In genomic region chr1:36153476-36153875, GRCh38 we compare ENCODE assay signal across 16 cellular contexts. TPM values are rescaled to one million over a fixed set of nuclear protein-coding genes. Genes with fewer than 3 reads are reported as not detected.
DNase-seq lines count a peak whose midpoint lies in the region; ATAC-seq and TF ChIP-seq lines count a peak whose summit lies in the region.
"Had no signal": no experiment of that assay in that cellular context is flagged by ENCODE, and none has a peak within 500 bp of the region (broad histone marks: within the 10 kb centered on the region; RNA-seq: fewer than 3 reads in every experiment).

No MANE protein-coding gene starts in this region.

- peaks cover 56 to 74% (median 67%) of the 10 kb centered on the region in 3 donors for H3K4me1 ChIP-seq in skeletal muscle tissue (ENCODE audit: control insufficient read depth in 3 of 3, insufficient read depth in 3 of 3, low read length in 3 of 3)

- H3K4me3 Mint-ChIP-seq in activated CD4-positive, alpha-beta T cell treated with anti-CD3 and anti-CD28 coated beads, Interleukin-2, amount 10 ng/mL, durations not matched to agents 7 days and 5 days = no peak overlapping the region
- H3K4me3 Mint-ChIP-seq in IgD-negative memory B cell = peak overlapping the region in 3 of 4 donors; percentile 15 to 97 (median 55)

- H3K27me3 ChIP-seq in dorsolateral prefrontal cortex (no peaks in the 10 kb centered on the region), skeletal muscle tissue (ENCODE audit: control insufficient read depth in 3 of 3, insufficient read depth in 3 of 3, low read length in 3 of 3) (no peaks in the 10 kb centered on the region)

- peak overlapping the region in 2 of 3 donors; percentile 40 to 54 for H3K9ac ChIP-seq in skeletal muscle tissue (ENCODE audit: low read depth in 1 of 3, low read length in 3 of 3)

- H3K36me3 ChIP-seq in skeletal muscle tissue (ENCODE audit: control insufficient read depth in 3 of 3, insufficient read depth in 3 of 3, low read length in 3 of 3) = peaks cover 0 to 2% (median 0%) of the 10 kb centered on the region in 3 donors

- peak overlapping the region; percentile 75 for H3K27ac Mint-ChIP-seq in activated CD4-positive, alpha-beta T cell treated with anti-CD3 and anti-CD28 coated beads, Interleukin-2, amount 10 ng/mL, durations not matched to agents 7 days and 5 days
- peak overlapping the region; percentile 73 to 94 (median 76) for H3K27ac Mint-ChIP-seq in IgD-negative memory B cell

- intact Hi-C loops in dorsolateral prefrontal cortex (cut with DNase I) = loop anchor here in 1 of 2 donors (10.0 kb wide), 1 partner anchor 231 kb away; the partner anchor contains the start of gene STK40

- POLR2A ChIA-PET in activated CD4-positive, alpha-beta T cell treated with anti-CD3 and anti-CD28 coated beads, Interleukin-2, amount 10 ng/mL, durations not matched to agents 7 days and 5 days (lab: Charles Lee) = no interaction called here

- no peaks in the 10 kb centered on the region for H3K9me3 ChIP-seq in skeletal muscle tissue (ENCODE audit: control insufficient read depth in 3 of 3, low read length in 3 of 3)
- H3K9me3 ChIP-seq: A549 had no signal

- CTCF ChIA-PET in activated CD4-positive, alpha-beta T cell treated with anti-CD3 and anti-CD28 coated beads, Interleukin-2, amount 10 ng/mL, durations not matched to agents 7 days and 5 days (lab: Charles Lee) = interaction anchor here (1.3 to 1.5 kb wide), 2 partner anchors 8 to 34 kb away, joined by 3 to 5 read pairs; no protein-coding TSS in a partner anchor

- DNase-seq in activated CD4-positive, alpha-beta T cell treated with anti-CD3 and anti-CD28 coated beads, Interleukin-2, amount 10 ng/mL, durations not matched to agents 7 days and 5 days = no peak
- DNase-seq in activated CD4-positive, alpha-beta T cell treated with anti-CD3 and anti-CD28 coated beads for 1 hour = no peak
- no peak for DNase-seq in dorsolateral prefrontal cortex
- DNase-seq in HPDE6-E6E7 (ENCODE audit: extremely low spot score) = no peak
- DNase-seq: HCEC 1CT; Kasumi-1; NCI-H1436 treated with DMSO at 0.1 percent for 48 hours; NCI-H510A; OCI-M1; stimulated activated naive CD4-positive, alpha-beta T cell treated with Interleukin-2 at 50 U/mL for 16 hours had no signal

- peaks cover 22% of the 10 kb centered on the region for H3K36me3 Mint-ChIP-seq in activated CD4-positive, alpha-beta T cell treated with anti-CD3 and anti-CD28 coated beads, Interleukin-2, amount 10 ng/mL, durations not matched to agents 7 days and 5 days (ENCODE audit: low read depth)
- peaks cover 1% of the 10 kb centered on the region for H3K36me3 Mint-ChIP-seq in IgD-negative memory B cell

- TF ChIP-seq CTCF in dorsolateral prefrontal cortex (IDR thresholded peaks at IDR 0.05 in 54 of 56, conservative IDR thresholded peaks at IDR 0.05 in 2 of 56; ENCODE audit: low read depth in 1 of 56, partially characterized antibody in 56 of 56) = no peak

- peak overlapping the region in 31 of 59 donors; percentile 4 to 100 (median 95) for H3K27ac ChIP-seq in dorsolateral prefrontal cortex
- H3K27ac ChIP-seq in skeletal muscle tissue (ENCODE audit: low read depth, low read length) = peak overlapping the region; percentile 12

- H3K9me3 Mint-ChIP-seq in activated CD4-positive, alpha-beta T cell treated with anti-CD3 and anti-CD28 coated beads, Interleukin-2, amount 10 ng/mL, durations not matched to agents 7 days and 5 days = no peaks in the 10 kb centered on the region
- H3K9me3 Mint-ChIP-seq in IgD-negative memory B cell = no peaks in the 10 kb centered on the region

- ATAC-seq in HG03045 (IDR thresholded peaks at IDR 0.05; ENCODE audit: unreplicated experiment) (no peak), GM19452 (IDR thresholded peaks at IDR 0.05; ENCODE audit: unreplicated experiment) (no peak)
- ATAC-seq: A549; activated CD4-positive, CD25-positive, alpha-beta regulatory T cell treated with anti-CD3 and anti-CD28 coated beads, Interleukin-2, amount 50 U/mL, for 24 hours had no signal

- peaks cover 70% of the 10 kb centered on the region for H3K4me1 Mint-ChIP-seq in activated CD4-positive, alpha-beta T cell treated with anti-CD3 and anti-CD28 coated beads, Interleukin-2, amount 10 ng/mL, durations not matched to agents 7 days and 5 days
- H3K4me1 Mint-ChIP-seq in IgD-negative memory B cell = peaks cover 42 to 49% (median 45%) of the 10 kb centered on the region in 3 donors

- H3K4me3 ChIP-seq in dorsolateral prefrontal cortex = no peak overlapping the region
- H3K4me3 ChIP-seq in skeletal muscle tissue (ENCODE audit: low read length in 3 of 3) = no peak overlapping the region
- H3K4me3 ChIP-seq: A549 had no signal

- H3K27me3 Mint-ChIP-seq in activated CD4-positive, alpha-beta T cell treated with anti-CD3 and anti-CD28 coated beads, Interleukin-2, amount 10 ng/mL, durations not matched to agents 7 days and 5 days = no peaks in the 10 kb centered on the region
- no peaks in the 10 kb centered on the region for H3K27me3 Mint-ChIP-seq in IgD-negative memory B cell

RNA-seq across cellular contexts. Expression of gene MAP7D1, which starts 2.5 kb away (rescaled TPM):
- 100 to 1,000 TPM; 209 to 226 TPM for total RNA-seq in activated CD4-positive, alpha-beta T cell treated with anti-CD3 and anti-CD28 coated beads, Interleukin-2, amount 10 ng/mL, durations not matched to agents 7 days and 5 days
- polyA plus RNA-seq in IgD-negative memory B cell = 11.4 TPM
- total RNA-seq in dorsolateral prefrontal cortex (100 to 1,000 TPM; 184 to 392 (median 248) TPM), skeletal muscle tissue (71.0 TPM)

RNA-seq across cellular contexts. Expression of gene TRAPPC3, which starts 4.2 kb away (rescaled TPM):
- total RNA-seq in activated CD4-positive, alpha-beta T cell treated with anti-CD3 and anti-CD28 coated beads, Interleukin-2, amount 10 ng/mL, durations not matched to agents 7 days and 5 days = 10 to 100 TPM; 57.5 to 59.3 TPM
- polyA plus RNA-seq in IgD-negative memory B cell = 101 TPM
- total RNA-seq in dorsolateral prefrontal cortex (10 to 100 TPM; 41.0 to 81.9 (median 61.8) TPM), skeletal muscle tissue (30.3 TPM)

RNA-seq across cellular contexts. Expression of gene COL8A2, which starts 28.5 kb away (rescaled TPM):
- total RNA-seq in activated CD4-positive, alpha-beta T cell treated with anti-CD3 and anti-CD28 coated beads, Interleukin-2, amount 10 ng/mL, durations not matched to agents 7 days and 5 days = not detected
- polyA plus RNA-seq in IgD-negative memory B cell = not detected
- 1 to 10 TPM in 92 of 120 experiments, under 1 TPM in 28; 0.33 to 4.9 (median 1.3) TPM for total RNA-seq in dorsolateral prefrontal cortex
- total RNA-seq in skeletal muscle tissue = 11.0 TPM
